15 cellular contexts compared by ENCODE assay signal in genomic region chr3:172257638-172258400, GRCh38.
A peak's percentile ranks its signal among the peaks of the same experiment; 100 is the strongest.
DNase-seq lines count a peak whose midpoint lies in the region; ATAC-seq and TF ChIP-seq lines count a peak whose summit lies in the region.
"Had no signal": no experiment of that assay in that cellular context is flagged by ENCODE, and none has a peak within 500 bp of the region (broad histone marks: within the 10 kb centered on the region; RNA-seq: fewer than 3 reads in every experiment).

No MANE protein-coding gene starts in this region.

- H3K4me1 Mint-ChIP-seq in activated CD4-positive, alpha-beta T cell treated with anti-CD3 and anti-CD28 coated beads for 36 hours: peaks cover 3% of the 10 kb centered on the region
- H3K4me1 Mint-ChIP-seq in activated T-helper 2 cell treated with anti-CD3 and anti-CD28 coated beads, Interferon-gamma antibody, Interleukin-2, Interleukin-4, amounts not matched to agents 10 μg/mL and 5 μg/mL and 100 μg/mL, durations not matched to agents 14 hours and 24 hours and 36 hours (ENCODE audit: low read depth): peaks cover 24% of the 10 kb centered on the region

- in situ Hi-C loops in gastrocnemius medialis (cut with MboI; ENCODE audit: low sequenced_read_pairs in 4 of 4): no loop called here

- no peak for TF ChIP-seq CTCF in gastrocnemius medialis (IDR thresholded peaks at IDR 0.05 in 4 of 5, conservative IDR thresholded peaks at IDR 0.05 in 1 of 5)

- peak overlapping the region; percentile 68 for H3K27ac ChIP-seq in angular gyrus (ENCODE audit: low read depth, low read length)
- H3K27ac ChIP-seq in gastrocnemius medialis: peak overlapping the region; percentile 70 to 84 (median 76)
- H3K27ac ChIP-seq: BLaER1 had no signal

- intact Hi-C loops in gastrocnemius medialis (cut with DNase I; ENCODE audit: low total_unique reads): loop anchor here (5.0 kb wide), 1 partner anchor 41 kb away; no protein-coding TSS in a partner anchor
- intact Hi-C loops in activated CD4-positive, alpha-beta T cell treated with anti-CD3 and anti-CD28 coated beads for 36 hours (cut with DNase I, micrococcal nuclease): no loop called here
- intact Hi-C loops in activated T-helper 2 cell treated with anti-CD3 and anti-CD28 coated beads, Interferon-gamma antibody, Interleukin-2, Interleukin-4, amounts not matched to agents 10 μg/mL and 5 μg/mL and 100 μg/mL, durations not matched to agents 14 hours and 24 hours and 36 hours (cut with micrococcal nuclease): no loop called here

- CTCF ChIA-PET in activated CD4-positive, alpha-beta T cell treated with anti-CD3 and anti-CD28 coated beads for 36 hours (lab: Charles Lee): interaction anchor here (0.5 kb wide), 1 partner anchor 611 kb away, joined by 4 read pairs; no protein-coding TSS in a partner anchor

- POLR2A ChIA-PET in activated CD4-positive, alpha-beta T cell treated with anti-CD3 and anti-CD28 coated beads for 36 hours (lab: Charles Lee): no interaction called here

- peak; percentile 64 for DNase-seq in EH (ENCODE audit: low read depth)
- peak; percentile 81 for DNase-seq in iris pigment epithelial cell (ENCODE audit: low read depth)
- DNase-seq in gastrocnemius medialis: no peak
- DNase-seq in activated CD4-positive, alpha-beta T cell treated with anti-CD3 and anti-CD28 coated beads for 36 hours: no peak
- DNase-seq in activated T-helper 2 cell treated with anti-CD3 and anti-CD28 coated beads, Interferon-gamma antibody, Interleukin-2, Interleukin-4, amounts not matched to agents 10 μg/mL and 5 μg/mL and 100 μg/mL, durations not matched to agents 14 hours and 24 hours and 36 hours (ENCODE audit: low spot score): no peak
- no peak for DNase-seq in hepatic stellate cell (ENCODE audit: low spot score)
- DNase-seq: activated CD8-positive, alpha-beta memory T cell treated with anti-CD3 and anti-CD28 coated beads, Interleukin-2, amount 10 ng/mL, durations not matched to agents 7 days and 5 days; amygdala; naive thymus-derived CD4-positive, alpha-beta T cell; NCI-H1417; NCI-H526 treated with DMSO at 0.1 percent for 48 hours; SIG-M5 had no signal

- H3K4me3 ChIP-seq in gastrocnemius medialis: no peak overlapping the region
- H3K4me3 ChIP-seq: BLaER1 had no signal

- H3K36me3 Mint-ChIP-seq in activated CD4-positive, alpha-beta T cell treated with anti-CD3 and anti-CD28 coated beads for 36 hours (ENCODE audit: low read depth): peaks cover 8% of the 10 kb centered on the region
- H3K36me3 Mint-ChIP-seq in activated T-helper 2 cell treated with anti-CD3 and anti-CD28 coated beads, Interferon-gamma antibody, Interleukin-2, Interleukin-4, amounts not matched to agents 10 μg/mL and 5 μg/mL and 100 μg/mL, durations not matched to agents 14 hours and 24 hours and 36 hours (ENCODE audit: low read depth): peaks cover 52% of the 10 kb centered on the region

- no peak for ATAC-seq in gastrocnemius medialis
- ATAC-seq in activated CD4-positive, alpha-beta T cell treated with anti-CD3 and anti-CD28 coated beads for 36 hours: no peak
- no peak for ATAC-seq in GM21367 (IDR thresholded peaks at IDR 0.05; ENCODE audit: unreplicated experiment)
- ATAC-seq: activated CD8-positive, alpha-beta memory T cell treated with anti-CD3 and anti-CD28 coated beads, Interleukin-2, amount 10 ng/mL, durations not matched to agents 7 days and 5 days; naive thymus-derived CD4-positive, alpha-beta T cell had no signal

- no peak overlapping the region for H3K4me3 Mint-ChIP-seq in activated CD4-positive, alpha-beta T cell treated with anti-CD3 and anti-CD28 coated beads for 36 hours
- H3K4me3 Mint-ChIP-seq in activated T-helper 2 cell treated with anti-CD3 and anti-CD28 coated beads, Interferon-gamma antibody, Interleukin-2, Interleukin-4, amounts not matched to agents 10 μg/mL and 5 μg/mL and 100 μg/mL, durations not matched to agents 14 hours and 24 hours and 36 hours (ENCODE audit: low read depth): no peak overlapping the region
- H3K4me3 Mint-ChIP-seq: activated CD8-positive, alpha-beta memory T cell treated with anti-CD3 and anti-CD28 coated beads, Interleukin-2, amount 10 ng/mL, durations not matched to agents 7 days and 5 days; naive thymus-derived CD4-positive, alpha-beta T cell had no signal

- H3K4me1 ChIP-seq in gastrocnemius medialis: peaks cover 62 to 68% of the 10 kb centered on the region in 2 donors
- H3K4me1 ChIP-seq: BLaER1 had no signal

- H3K9me3 ChIP-seq in gastrocnemius medialis: no peaks in the 10 kb centered on the region
- H3K9me3 ChIP-seq: BLaER1 had no signal

- no peaks in the 10 kb centered on the region for H3K9me3 Mint-ChIP-seq in activated CD4-positive, alpha-beta T cell treated with anti-CD3 and anti-CD28 coated beads for 36 hours (ENCODE audit: low read depth)
- H3K9me3 Mint-ChIP-seq in activated T-helper 2 cell treated with anti-CD3 and anti-CD28 coated beads, Interferon-gamma antibody, Interleukin-2, Interleukin-4, amounts not matched to agents 10 μg/mL and 5 μg/mL and 100 μg/mL, durations not matched to agents 14 hours and 24 hours and 36 hours: no peaks in the 10 kb centered on the region

- no peak overlapping the region for H3K27ac Mint-ChIP-seq in activated CD4-positive, alpha-beta T cell treated with anti-CD3 and anti-CD28 coated beads for 36 hours
- no peak overlapping the region for H3K27ac Mint-ChIP-seq in activated T-helper 2 cell treated with anti-CD3 and anti-CD28 coated beads, Interferon-gamma antibody, Interleukin-2, Interleukin-4, amounts not matched to agents 10 μg/mL and 5 μg/mL and 100 μg/mL, durations not matched to agents 14 hours and 24 hours and 36 hours
- H3K27ac Mint-ChIP-seq: activated CD8-positive, alpha-beta memory T cell treated with anti-CD3 and anti-CD28 coated beads, Interleukin-2, amount 10 ng/mL, durations not matched to agents 7 days and 5 days had no signal

- TF ChIP-seq POLR2A in gastrocnemius medialis (IDR thresholded peaks at IDR 0.05): no peak

- H3K27me3 ChIP-seq in gastrocnemius medialis: no peaks in the 10 kb centered on the region
- H3K27me3 ChIP-seq: BLaER1 had no signal

- no peaks in the 10 kb centered on the region for H3K27me3 Mint-ChIP-seq in activated CD4-positive, alpha-beta T cell treated with anti-CD3 and anti-CD28 coated beads for 36 hours
- no peaks in the 10 kb centered on the region for H3K27me3 Mint-ChIP-seq in activated T-helper 2 cell treated with anti-CD3 and anti-CD28 coated beads, Interferon-gamma antibody, Interleukin-2, Interleukin-4, amounts not matched to agents 10 μg/mL and 5 μg/mL and 100 μg/mL, durations not matched to agents 14 hours and 24 hours and 36 hours (ENCODE audit: low read depth)
- H3K27me3 Mint-ChIP-seq: activated CD8-positive, alpha-beta memory T cell treated with anti-CD3 and anti-CD28 coated beads, Interleukin-2, amount 10 ng/mL, durations not matched to agents 7 days and 5 days; naive thymus-derived CD4-positive, alpha-beta T cell had no signal

- no peaks in the 10 kb centered on the region for H3K36me3 ChIP-seq in gastrocnemius medialis

Comparison
In these comparisons a context has a peak if more than half of its experiments do, and no peak if none do; other contexts are left out.
1. DNase-seq: peak in EH (single experiment) and iris pigment epithelial cell (single experiment); none in gastrocnemius medialis (0 of 2), activated CD4-positive, alpha-beta T cell treated with anti-CD3 and anti-CD28 coated beads for 36 hours (single experiment), activated T-helper 2 cell treated with anti-CD3 and anti-CD28 coated beads, Interferon-gamma antibody, Interleukin-2, Interleukin-4, amounts not matched to agents 10 μg/mL and 5 μg/mL and 100 μg/mL, durations not matched to agents 14 hours and 24 hours and 36 hours (single experiment) and hepatic stellate cell (single experiment).